In the genomic region with DNA sequence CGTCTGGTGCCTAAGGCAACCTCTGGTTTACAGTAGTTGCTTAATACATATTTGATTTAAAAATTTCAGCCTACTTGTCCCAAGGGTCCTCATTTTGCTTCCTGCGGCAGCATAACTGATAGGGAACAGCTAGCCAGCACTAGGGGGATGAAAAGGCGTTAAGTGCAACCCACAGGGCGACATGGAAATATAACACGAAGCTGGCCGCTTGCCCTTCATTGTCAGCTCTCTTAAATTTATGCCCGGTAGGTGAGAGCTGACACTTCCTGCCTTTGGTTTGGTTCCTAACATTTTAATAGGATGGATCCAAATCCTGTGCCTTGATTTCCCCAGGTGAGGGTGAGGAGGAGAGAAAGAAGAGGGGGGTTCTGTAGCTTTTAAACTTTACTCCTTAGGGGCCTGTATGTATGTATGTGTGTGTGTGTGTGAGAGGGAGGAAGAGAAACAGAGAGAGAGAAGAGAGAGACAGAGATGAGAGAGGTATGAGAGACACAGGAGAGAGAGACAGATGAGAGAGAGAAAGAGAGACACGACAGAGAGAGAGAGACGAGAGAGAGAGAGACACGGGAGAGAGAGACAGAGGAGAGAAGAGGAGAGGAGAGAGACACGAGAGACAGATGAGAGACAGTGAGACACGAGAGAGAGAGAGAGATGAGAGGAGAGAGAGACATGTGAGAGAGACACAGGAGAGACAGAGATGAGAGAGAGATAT, we compare ENCODE assay signal across 1 cellular context.
TF ChIP-seq lines count a peak whose summit lies in the region.

No MANE protein-coding gene starts in this region.

TF ChIP-seq in HepG2, 621 proteins besides CTCF, POLR2A, EP300 and RAD21:
- TF ChIP-seq, protein P1, sequence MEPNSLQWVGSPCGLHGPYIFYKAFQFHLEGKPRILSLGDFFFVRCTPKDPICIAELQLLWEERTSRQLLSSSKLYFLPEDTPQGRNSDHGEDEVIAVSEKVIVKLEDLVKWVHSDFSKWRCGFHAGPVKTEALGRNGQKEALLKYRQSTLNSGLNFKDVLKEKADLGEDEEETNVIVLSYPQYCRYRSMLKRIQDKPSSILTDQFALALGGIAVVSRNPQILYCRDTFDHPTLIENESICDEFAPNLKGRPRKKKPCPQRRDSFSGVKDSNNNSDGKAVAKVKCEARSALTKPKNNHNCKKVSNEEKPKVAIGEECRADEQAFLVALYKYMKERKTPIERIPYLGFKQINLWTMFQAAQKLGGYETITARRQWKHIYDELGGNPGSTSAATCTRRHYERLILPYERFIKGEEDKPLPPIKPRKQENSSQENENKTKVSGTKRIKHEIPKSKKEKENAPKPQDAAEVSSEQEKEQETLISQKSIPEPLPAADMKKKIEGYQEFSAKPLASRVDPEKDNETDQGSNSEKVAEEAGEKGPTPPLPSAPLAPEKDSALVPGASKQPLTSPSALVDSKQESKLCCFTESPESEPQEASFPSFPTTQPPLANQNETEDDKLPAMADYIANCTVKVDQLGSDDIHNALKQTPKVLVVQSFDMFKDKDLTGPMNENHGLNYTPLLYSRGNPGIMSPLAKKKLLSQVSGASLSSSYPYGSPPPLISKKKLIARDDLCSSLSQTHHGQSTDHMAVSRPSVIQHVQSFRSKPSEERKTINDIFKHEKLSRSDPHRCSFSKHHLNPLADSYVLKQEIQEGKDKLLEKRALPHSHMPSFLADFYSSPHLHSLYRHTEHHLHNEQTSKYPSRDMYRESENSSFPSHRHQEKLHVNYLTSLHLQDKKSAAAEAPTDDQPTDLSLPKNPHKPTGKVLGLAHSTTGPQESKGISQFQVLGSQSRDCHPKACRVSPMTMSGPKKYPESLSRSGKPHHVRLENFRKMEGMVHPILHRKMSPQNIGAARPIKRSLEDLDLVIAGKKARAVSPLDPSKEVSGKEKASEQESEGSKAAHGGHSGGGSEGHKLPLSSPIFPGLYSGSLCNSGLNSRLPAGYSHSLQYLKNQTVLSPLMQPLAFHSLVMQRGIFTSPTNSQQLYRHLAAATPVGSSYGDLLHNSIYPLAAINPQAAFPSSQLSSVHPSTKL (CRISPR knock-in tag; IDR thresholded peaks at IDR 0.05), result no peak
- peak; percentile 61 for TF ChIP-seq ZNF282 (IDR thresholded peaks at IDR 0.05; ENCODE audit: partially characterized antibody)
- TF ChIP-seq SOX6 (IDR thresholded peaks at IDR 0.05), result 0 out of 2 replicates have a peak, but pooled peaks have one; percentile 31
- no peak for TF ChIP-seq SOX6 (CRISPR knock-in tag; IDR thresholded peaks at IDR 0.05)
